ENCODE assay signal across 1 cellular context in the genomic region with DNA sequence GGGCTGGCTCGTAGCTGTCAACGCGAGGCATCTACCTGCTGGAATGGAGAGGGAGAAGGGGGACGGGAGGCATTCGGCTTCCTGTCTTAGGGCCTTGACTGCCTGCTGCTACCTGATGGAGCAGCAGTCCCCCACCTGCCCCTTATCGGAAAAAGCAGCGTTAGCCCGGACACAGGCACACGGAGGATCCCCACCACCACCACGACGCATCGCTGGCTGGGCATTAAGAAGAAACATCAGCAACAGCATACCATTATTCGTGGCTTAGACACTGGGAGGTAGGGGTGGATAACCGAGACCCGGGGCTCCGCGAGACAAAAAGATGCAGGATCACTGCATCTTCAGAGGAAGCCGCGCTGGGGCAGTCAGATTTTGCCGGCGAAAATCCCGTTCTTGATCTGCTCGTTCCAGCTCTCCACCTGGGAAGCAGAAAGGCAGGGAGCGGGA.
A peak's percentile ranks its signal among the peaks of the same experiment; 100 is the strongest.
TF ChIP-seq lines count a peak whose summit lies in the region.

No MANE protein-coding gene starts in this region.

TF ChIP-seq in endothelial cell of umbilical vein, 7 proteins besides CTCF, POLR2A, EP300 and RAD21:
- TF ChIP-seq FOS (IDR thresholded peaks at IDR 0.05; ENCODE audit: borderline replicate concordance, insufficient read depth, low read length) (no peak), EZH2 (IDR thresholded peaks at IDR 0.05; ENCODE audit: borderline replicate concordance, low read depth, low read length, severe bottlenecking) (peak; percentile 53)
